In the genomic region with DNA sequence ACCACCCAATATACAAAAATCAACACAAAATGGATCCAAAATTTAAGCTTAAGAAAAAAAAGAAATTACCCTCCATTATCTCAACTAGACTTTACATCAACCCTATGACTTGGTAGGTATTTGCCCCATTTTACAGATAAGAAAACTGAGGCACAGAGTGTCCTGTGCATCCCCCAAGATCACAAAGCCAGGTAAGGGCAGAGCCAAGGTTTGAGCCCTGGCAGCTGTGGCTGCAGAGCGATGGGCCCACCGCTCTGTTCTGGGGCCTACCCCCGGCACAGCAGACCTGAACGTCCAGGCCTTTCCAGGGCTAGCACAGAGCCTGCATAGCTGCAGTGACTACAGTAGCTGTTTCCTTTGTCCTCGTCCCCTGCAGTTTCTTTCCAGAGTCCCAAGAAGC, we compare ENCODE assay signal across 12 cellular contexts.
"Had no signal": no experiment of that assay in that cellular context is flagged by ENCODE, and none has a peak within 500 bp of the region (broad histone marks: within the 10 kb centered on the region; RNA-seq: fewer than 3 reads in every experiment).

No MANE protein-coding gene starts in this region.

- ATAC-seq: activated T-helper 17 cell treated with anti-CD3 and anti-CD28 coated beads, Interleukin-2, amount 50 U/mL, for 72 hours; naive thymus-derived CD8-positive, alpha-beta T cell had no signal

- DNase-seq: activated CD4-positive, alpha-beta T cell treated with anti-CD3 and anti-CD28 coated beads, Interleukin-2, amount 10 ng/mL, durations not matched to agents 7 days and 5 days; activated CD4-positive, CD25-positive, alpha-beta regulatory T cell; activated CD8-positive, alpha-beta memory T cell treated with anti-CD3 and anti-CD28 coated beads for 24 hours; activated naive CD4-positive, alpha-beta T cell treated with anti-CD3 and anti-CD28 coated beads for 36 hours; activated T-cell treated with anti-CD3 and anti-CD28 coated beads for 4 hours; dermis blood vessel endothelial cell; naive thymus-derived CD8-positive, alpha-beta T cell; sigmoid colon; stimulated activated naive CD4-positive, alpha-beta T cell; T-helper 1 cell had no signal

- H3K4me3 ChIP-seq: lung, sigmoid colon had no signal

- H3K9me3 ChIP-seq: sigmoid colon had no signal

- H3K27ac ChIP-seq: sigmoid colon had no signal

- H3K36me3 ChIP-seq: sigmoid colon had no signal
